32 cellular contexts compared by ENCODE assay signal in the genomic region with DNA sequence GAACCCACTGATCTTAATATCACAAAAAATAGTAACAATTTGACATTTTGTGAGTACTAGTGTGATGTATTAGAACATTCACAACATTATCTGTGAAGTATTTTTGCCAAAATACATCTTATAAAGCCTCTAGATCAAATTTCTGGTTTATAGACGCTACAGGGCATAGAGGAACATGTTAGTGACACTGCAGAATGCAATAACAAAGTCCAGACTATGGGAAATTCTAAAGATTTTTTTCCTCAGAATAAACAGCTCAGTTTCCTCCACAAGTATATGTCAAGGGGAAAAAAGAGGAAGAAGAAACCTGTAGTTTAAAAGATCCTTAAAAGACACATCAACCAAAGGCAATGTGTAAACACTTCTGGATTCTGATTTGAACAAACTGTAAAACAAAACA. TPM values are rescaled to one million over a fixed set of nuclear protein-coding genes. Genes with fewer than 3 reads are reported as not detected.
"Had no signal": no experiment of that assay in that cellular context is flagged by ENCODE, and none has a peak within 500 bp of the region (broad histone marks: within the 10 kb centered on the region; RNA-seq: fewer than 3 reads in every experiment).

No MANE protein-coding gene starts in this region.

- H3K36me3 ChIP-seq: esophagus muscularis mucosa, gastroesophageal sphincter, heart left ventricle, neutrophil, sigmoid colon, spleen, tibial artery, upper lobe of left lung had no signal

- H3K4me1 Mint-ChIP-seq: memory B cell; natural killer cell; neural crest cell; stimulated activated memory B cell treated with anti-CD40 and anti-IgM and Interleukin-4, amounts not matched to agents 10 μg/mL and 1 μg/mL and 100 μg/mL, for 72 hours had no signal

- H3K27me3 ChIP-seq: esophagus muscularis mucosa, foreskin keratinocyte, gastroesophageal sphincter, heart left ventricle, hepatocyte, neutrophil, sigmoid colon, spleen, testis, tibial artery, upper lobe of left lung had no signal

- H3K9me3 Mint-ChIP-seq: neural crest cell had no signal

- H3K27ac Mint-ChIP-seq: memory B cell; natural killer cell; stimulated activated memory B cell treated with anti-CD40 and anti-IgM and Interleukin-4, amounts not matched to agents 10 μg/mL and 1 μg/mL and 100 μg/mL, for 72 hours had no signal

- H3K4me3 ChIP-seq: coronary artery, esophagus muscularis mucosa, gastroesophageal sphincter, heart left ventricle, hepatocyte, lung, psoas muscle, sigmoid colon, spleen, testis, tibial artery, upper lobe of left lung had no signal

- H3K4me1 ChIP-seq: foreskin keratinocyte, psoas muscle, sigmoid colon, spleen, testis, upper lobe of left lung had no signal

- H3K4me3 Mint-ChIP-seq: memory B cell; natural killer cell; neural crest cell; stimulated activated memory B cell treated with anti-CD40 and anti-IgM and Interleukin-4, amounts not matched to agents 10 μg/mL and 1 μg/mL and 100 μg/mL, for 72 hours had no signal

- H3K27ac ChIP-seq: coronary artery, esophagus muscularis mucosa, foreskin keratinocyte, gastroesophageal sphincter, heart left ventricle, hepatocyte, neutrophil, psoas muscle, sigmoid colon, spleen, testis, upper lobe of left lung had no signal

- H3K36me3 Mint-ChIP-seq: memory B cell; natural killer cell; stimulated activated memory B cell treated with anti-CD40 and anti-IgM and Interleukin-4, amounts not matched to agents 10 μg/mL and 1 μg/mL and 100 μg/mL, for 72 hours had no signal

- DNase-seq: dermis blood vessel endothelial cell; effector memory CD4-positive, alpha-beta T cell; foreskin keratinocyte; heart left ventricle; kidney; natural killer cell; psoas muscle; right cardiac atrium; sigmoid colon; spleen; stimulated activated CD4-positive, alpha-beta T cell treated with anti-CD3 and anti-CD28 coated beads, Interleukin-4, amount 100 ng/mL, for 4 hours; stimulated activated naive CD8-positive, alpha-beta T cell treated with anti-CD3 and anti-CD28 coated beads, Interleukin-15, Interleukin-2, amounts not matched to agents 100 U/mL and 50 U/mL, for 24 hours; substantia nigra; testis; tibial artery; upper lobe of left lung had no signal

- H3K9me3 ChIP-seq: esophagus muscularis mucosa, gastroesophageal sphincter, heart left ventricle, neutrophil, psoas muscle, sigmoid colon, spleen, testis, tibial artery, upper lobe of left lung had no signal

RNA-seq across cellular contexts. Expression of gene MROH9, which starts 26.4 kb away (rescaled TPM):
- total RNA-seq: dermis blood vessel endothelial cell, endothelial cell of umbilical vein, epithelial cell of proximal tubule, esophagus muscularis mucosa, fibroblast of lung, foreskin keratinocyte, gastroesophageal sphincter, heart left ventricle, kidney, left lobe of liver, liver, natural killer cell, neural crest cell, psoas muscle, renal cortical epithelial cell, sigmoid colon, skeletal muscle tissue, spleen had no signal
